24 cellular contexts compared by ENCODE assay signal in genomic region chr2:1636791-1637415, GRCh38.
DNase-seq lines count a peak whose midpoint lies in the region; ATAC-seq lines count a peak whose summit lies in the region.
"Had no signal": no experiment of that assay in that cellular context is flagged by ENCODE, and none has a peak within 500 bp of the region (broad histone marks: within the 10 kb centered on the region; RNA-seq: fewer than 3 reads in every experiment).

No MANE protein-coding gene starts in this region.

- H3K4me1 ChIP-seq in CD8-positive, alpha-beta memory T cell (ENCODE audit: insufficient read depth, low read length): no peaks in the 10 kb centered on the region
- H3K4me1 ChIP-seq: BLaER1 treated with 17β-estradiol and CSF1 and Interleukin-3, amounts not matched to agents 10 nM and 100 nM; HAP-1 had no signal

- H3K4me1 Mint-ChIP-seq in CD8-positive, alpha-beta memory T cell: no peaks in the 10 kb centered on the region
- H3K4me1 Mint-ChIP-seq: CD4-positive, alpha-beta memory T cell had no signal

- H3K27me3 ChIP-seq in CD8-positive, alpha-beta memory T cell (ENCODE audit: insufficient read depth, low read length, poor library complexity, severe bottlenecking): no peaks in the 10 kb centered on the region
- H3K27me3 ChIP-seq: BLaER1 treated with 17β-estradiol and CSF1 and Interleukin-3, amounts not matched to agents 10 nM and 100 nM had no signal

- H3K27ac ChIP-seq in CD8-positive, alpha-beta memory T cell (ENCODE audit: low read depth, low read length): no peak overlapping the region
- H3K27ac ChIP-seq: 22Rv1; BLaER1 treated with 17β-estradiol and CSF1 and Interleukin-3, amounts not matched to agents 10 nM and 100 nM; PC-9 had no signal

- POLR2A ChIA-PET in CD8-positive, alpha-beta memory T cell (lab: Charles Lee): no interaction called here

- no peak overlapping the region for H3K4me3 ChIP-seq in CD8-positive, alpha-beta memory T cell (ENCODE audit: low read length)
- H3K4me3 ChIP-seq: BLaER1 treated with 17β-estradiol and CSF1 and Interleukin-3, amounts not matched to agents 10 nM and 100 nM; GM23338; HAP-1; PC-9 had no signal

- H3K36me3 ChIP-seq in CD8-positive, alpha-beta memory T cell (ENCODE audit: insufficient read depth, low read length): no peaks in the 10 kb centered on the region
- H3K36me3 ChIP-seq: HAP-1 had no signal

- H3K4me3 Mint-ChIP-seq in CD8-positive, alpha-beta memory T cell: no peak overlapping the region
- H3K4me3 Mint-ChIP-seq: CD4-positive, alpha-beta memory T cell; GM23338 had no signal

- intact Hi-C loops in cardiac septum (cut with DNase I) (no loop called here), left ventricle myocardium superior (cut with micrococcal nuclease) (no loop called here), posterior vena cava (cut with DNase I) (no loop called here)

- ATAC-seq in left ventricle myocardium superior (no peak), HG03354 (IDR thresholded peaks at IDR 0.05; ENCODE audit: poor library complexity, severe bottlenecking, unreplicated experiment) (no peak)
- ATAC-seq: GM23338 had no signal

- no peaks in the 10 kb centered on the region for H3K9me3 Mint-ChIP-seq in CD8-positive, alpha-beta memory T cell
- H3K9me3 Mint-ChIP-seq: CD4-positive, alpha-beta memory T cell; GM23338 had no signal

- peak; percentile 71 for DNase-seq in cardiac septum (ENCODE audit: low spot score)
- DNase-seq in left ventricle myocardium superior: no peak
- DNase-seq in islet precursor cell: peak; percentile 43
- peak; percentile 73 for DNase-seq in posterior vena cava (ENCODE audit: low spot score)
- DNase-seq in NCI-H226: no peak
- no peak for DNase-seq in NOMO-1 (lab: John Stamatoyannopoulos, UW; ENCODE audit: unreplicated experiment in 2 of 2)
- no peak for DNase-seq in CD8-positive, alpha-beta memory T cell
- DNase-seq: Calu3; CD4-positive, alpha-beta memory T cell; DMS153; Karpas-422; MV-4-11; NCI-H1105 treated with DMSO at 0.1 percent for 48 hours; NCI-H1694; NCI-H2081; NCI-H2171; NCI-H446; NCI-H526 treated with DMSO at 0.1 percent for 48 hours; PC-9 had no signal

- no peaks in the 10 kb centered on the region for H3K36me3 Mint-ChIP-seq in CD8-positive, alpha-beta memory T cell
- H3K36me3 Mint-ChIP-seq: CD4-positive, alpha-beta memory T cell had no signal

- CTCF ChIA-PET in CD8-positive, alpha-beta memory T cell (lab: Charles Lee): no interaction called here

- no peak overlapping the region for H3K27ac Mint-ChIP-seq in CD8-positive, alpha-beta memory T cell
- H3K27ac Mint-ChIP-seq: GM23338 had no signal

- H3K27me3 Mint-ChIP-seq in CD8-positive, alpha-beta memory T cell: peaks cover 0 to 3% of the 10 kb centered on the region in 2 donors

- no peaks in the 10 kb centered on the region for H3K9me3 ChIP-seq in CD8-positive, alpha-beta memory T cell (ENCODE audit: low read length)
- H3K9me3 ChIP-seq: BLaER1 treated with 17β-estradiol and CSF1 and Interleukin-3, amounts not matched to agents 10 nM and 100 nM; HAP-1 had no signal

Comparison
In these comparisons a context has a peak if more than half of its experiments do, and no peak if none do; other contexts are left out.
1. DNase-seq: peak in cardiac septum (single experiment), islet precursor cell (single experiment) and posterior vena cava (single experiment); none in left ventricle myocardium superior (single experiment), NCI-H226 (single experiment), NOMO-1 (0 of 2) and CD8-positive, alpha-beta memory T cell (0 of 5).